Comparison of ENCODE assay signal across 11 cellular contexts in the genomic region with DNA sequence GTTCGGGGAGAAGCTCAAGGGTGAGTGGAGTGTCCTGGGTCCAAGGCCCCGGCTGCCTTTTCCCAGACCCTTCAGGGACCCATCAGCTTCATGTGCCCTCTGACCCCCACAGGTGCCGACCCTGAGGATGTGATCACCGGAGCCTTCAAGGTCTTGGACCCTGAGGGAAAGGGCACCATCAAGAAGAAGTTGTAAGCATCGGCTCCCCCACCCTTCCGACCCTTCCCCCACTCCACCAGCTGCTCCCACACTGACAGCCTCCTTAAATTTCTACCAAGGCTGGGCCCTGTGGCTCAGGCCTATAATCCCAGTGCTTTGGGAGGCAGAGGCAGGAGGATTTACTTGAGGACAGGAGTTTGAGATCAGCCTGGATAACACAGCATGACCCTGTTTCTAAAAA. TPM values are rescaled to one million over a fixed set of nuclear protein-coding genes. Genes with fewer than 3 reads are reported as not detected.
A peak's percentile ranks its signal among the peaks of the same experiment; 100 is the strongest.
DNase-seq lines count a peak whose midpoint lies in the region; ATAC-seq and TF ChIP-seq lines count a peak whose summit lies in the region.
"Had no signal": no experiment of that assay in that cellular context is flagged by ENCODE, and none has a peak within 500 bp of the region (broad histone marks: within the 10 kb centered on the region; RNA-seq: fewer than 3 reads in every experiment).

No MANE protein-coding gene starts in this region.

- no peak for TF ChIP-seq CTCF in CD14-positive monocyte (IDR thresholded peaks at IDR 0.05)

- DNase-seq in CD14-positive monocyte (ENCODE audit: low spot score) (no peak), NCI-H82 (lab: John Stamatoyannopoulos, UW) (peak; percentile 85), ecto neural progenitor cell (ENCODE audit: low spot score) (peak; percentile 48), NCI-H526 treated with DMSO at 0.1 percent for 48 hours (lab: John Stamatoyannopoulos, UW) (no peak), globus pallidus (ENCODE audit: low spot score) (no peak)
- DNase-seq: DMS53, occipital lobe had no signal

- peaks cover 23% of the 10 kb centered on the region for H3K4me1 Mint-ChIP-seq in CD14-positive monocyte

- H3K9ac ChIP-seq in rectal smooth muscle tissue (ENCODE audit: low read length) = no peak overlapping the region

- no peaks in the 10 kb centered on the region for H3K36me3 ChIP-seq in rectal smooth muscle tissue (ENCODE audit: control insufficient read depth, insufficient read depth, low read length)

- H3K27ac Mint-ChIP-seq in CD14-positive monocyte = peak overlapping the region in 5 of 7 donors; percentile 35 to 100 (median 99)

- no peak overlapping the region for H3K4me3 Mint-ChIP-seq in CD14-positive monocyte

- H3K4me1 ChIP-seq in rectal smooth muscle tissue (ENCODE audit: control insufficient read depth, insufficient read depth, low read length) = peaks cover 9% of the 10 kb centered on the region

- intact Hi-C loops in CD14-positive monocyte (cut with micrococcal nuclease) = loop anchor here (10.0 kb wide), 2 partner anchors 278 to 338 kb away; a partner anchor contains a TSS

- H3K4me3 ChIP-seq in rectal smooth muscle tissue (ENCODE audit: low read length) = no peak overlapping the region

- ATAC-seq in GM21515 (IDR thresholded peaks at IDR 0.05; ENCODE audit: unreplicated experiment) = no peak
- ATAC-seq in GM21360 (IDR thresholded peaks at IDR 0.05; ENCODE audit: unreplicated experiment) = no peak
- ATAC-seq: activated CD4-positive, CD25-positive, alpha-beta regulatory T cell treated with anti-CD3 and anti-CD28 coated beads, Interleukin-2, amount 50 U/mL, for 24 hours had no signal

- H3K27ac ChIP-seq in rectal smooth muscle tissue (ENCODE audit: low read depth, low read length) = peak overlapping the region; percentile 100

- no peaks in the 10 kb centered on the region for H3K36me3 Mint-ChIP-seq in CD14-positive monocyte

- no peaks in the 10 kb centered on the region for H3K27me3 ChIP-seq in rectal smooth muscle tissue (ENCODE audit: control insufficient read depth, insufficient read depth, low read length)

- H3K9me3 Mint-ChIP-seq in CD14-positive monocyte = no peaks in the 10 kb centered on the region

- peaks cover 0 to 5% (median 0%) of the 10 kb centered on the region in 3 donors for H3K27me3 Mint-ChIP-seq in CD14-positive monocyte (ENCODE audit: low read depth in 3 of 3)

RNA-seq across cellular contexts. Expression of a gene that starts 1.9 kb away (rescaled TPM):
- polyA plus RNA-seq in CD14-positive monocyte = 1 to 10 TPM; 1.6 to 1.9 TPM

RNA-seq across cellular contexts. Expression of a gene that starts 5.9 kb away (rescaled TPM):
- polyA plus RNA-seq in CD14-positive monocyte = under 1 TPM; 0.49 to 0.60 TPM

RNA-seq across cellular contexts. Expression of a gene that starts 6.2 kb away (rescaled TPM):
- polyA plus RNA-seq in CD14-positive monocyte = 10 to 100 TPM; 12.2 to 13.8 TPM

RNA-seq across cellular contexts. Expression of a gene that starts 18.7 kb away (rescaled TPM):
- polyA plus RNA-seq in CD14-positive monocyte = 1 to 10 TPM in 1 of 2 donors, under 1 TPM in 1; 0.67 to 1.4 TPM

RNA-seq across cellular contexts. Expression of a gene that starts 21.4 kb away (rescaled TPM):
- polyA plus RNA-seq in CD14-positive monocyte = 10 to 100 TPM; 31.0 to 31.8 TPM

Comparison
In these comparisons a context has a peak if more than half of its experiments do, and no peak if none do; other contexts are left out.
1. DNase-seq: peak in NCI-H82 (single experiment) and ecto neural progenitor cell (single experiment); none in CD14-positive monocyte (single experiment), NCI-H526 treated with DMSO at 0.1 percent for 48 hours (single experiment) and globus pallidus (single experiment).